1 cellular context compared by ENCODE assay signal in genomic region chr1:53276902-53277281, GRCh38.
TF ChIP-seq lines count a peak whose summit lies in the region.

No MANE protein-coding gene starts in this region.

TF ChIP-seq in GM12878, 131 proteins besides CTCF, POLR2A, EP300 and RAD21:
- TF ChIP-seq MLLT1 (IDR thresholded peaks at IDR 0.05) (no peak), KDM1A (IDR thresholded peaks at IDR 0.05; ENCODE audit: borderline replicate concordance) (no peak), IRF4 (IDR thresholded peaks at IDR 0.05; ENCODE audit: low read depth, low read length) (no peak), BCL3 (IDR thresholded peaks at IDR 0.05; ENCODE audit: borderline replicate concordance, insufficient read depth, low read depth, low read length, poor library complexity, severe bottlenecking) (peak; percentile 37), NR2C1 (IDR thresholded peaks at IDR 0.05) (no peak), MTA3 (IDR thresholded peaks at IDR 0.05; ENCODE audit: borderline replicate concordance, low read length) (no peak)
